In genomic region chr17:37089998-37090397, GRCh38 we compare ENCODE assay signal across 9 cellular contexts.
A peak's percentile ranks its signal among the peaks of the same experiment; 100 is the strongest.
DNase-seq lines count a peak whose midpoint lies in the region; ATAC-seq and TF ChIP-seq lines count a peak whose summit lies in the region.
"Had no signal": no experiment of that assay in that cellular context is flagged by ENCODE, and none has a peak within 500 bp of the region (broad histone marks: within the 10 kb centered on the region; RNA-seq: fewer than 3 reads in every experiment).

No MANE protein-coding gene starts in this region.

- H3K27me3 ChIP-seq in neutrophil = no peaks in the 10 kb centered on the region

- H3K27ac ChIP-seq in neutrophil = peak overlapping the region; percentile 76

- TF ChIP-seq CTCF in GM12864 (IDR thresholded peaks at IDR 0.05; ENCODE audit: low read depth, low read length, missing control alignments) = no peak
- TF ChIP-seq CTCF in neutrophil (IDR thresholded peaks at IDR 0.05) = no peak

- no peaks in the 10 kb centered on the region for H3K9me3 ChIP-seq in neutrophil

- no peaks in the 10 kb centered on the region for H3K9me3 Mint-ChIP-seq in IgD-negative memory B cell

- H3K4me1 Mint-ChIP-seq in IgD-negative memory B cell = peaks cover 3 to 8% (median 3%) of the 10 kb centered on the region in 3 donors

- H3K27ac Mint-ChIP-seq in IgD-negative memory B cell = peak overlapping the region; percentile 20 to 71 (median 26)

- peaks cover 20% of the 10 kb centered on the region for H3K36me3 Mint-ChIP-seq in IgD-negative memory B cell

- peak overlapping the region in 1 of 4 donors; percentile 31 for H3K4me3 Mint-ChIP-seq in IgD-negative memory B cell

- no peaks in the 10 kb centered on the region for H3K36me3 ChIP-seq in neutrophil

- H3K4me3 ChIP-seq in GM12864 (ENCODE audit: low read depth, low read length) (no peak overlapping the region), neutrophil (ENCODE audit: low read depth in 1 of 2, low read length in 1 of 2) (no peak overlapping the region)

- no peak for ATAC-seq in GM18873 (IDR thresholded peaks at IDR 0.05; ENCODE audit: low FRiP score, unreplicated experiment)

- peak; percentile 27 for DNase-seq in GM12864 (ENCODE audit: low read depth)
- DNase-seq in activated T-cell treated with anti-CD3 and anti-CD28 coated beads, Interleukin-2, amount 50 U/mL, for 48 hours = peak; percentile 38 to 46
- no peak for DNase-seq in NCI-H510A treated with DMSO at 0.1 percent for 48 hours (lab: John Stamatoyannopoulos, UW)
- no peak for DNase-seq in NCI-H1092 treated with DMSO at 0.1 percent for 48 hours (lab: John Stamatoyannopoulos, UW)
- no peak for DNase-seq in hypothalamus (lab: John Stamatoyannopoulos, UW)
- DNase-seq: foreskin fibroblast had no signal

- peaks cover 25 to 32% of the 10 kb centered on the region in 2 experiments for H3K4me1 ChIP-seq in neutrophil (ENCODE audit: control insufficient read depth in 1 of 2, insufficient read depth in 1 of 2, low read depth in 1 of 2, low read length in 1 of 2)

- no peaks in the 10 kb centered on the region for H3K27me3 Mint-ChIP-seq in IgD-negative memory B cell

Comparison
In these comparisons a context has a peak if more than half of its experiments do, and no peak if none do; other contexts are left out.
1. DNase-seq: peak in GM12864 (single experiment) and activated T-cell treated with anti-CD3 and anti-CD28 coated beads, Interleukin-2, amount 50 U/mL, for 48 hours (2 of 2); none in NCI-H510A treated with DMSO at 0.1 percent for 48 hours (single experiment), NCI-H1092 treated with DMSO at 0.1 percent for 48 hours (single experiment) and hypothalamus (0 of 51).